ENCODE assay signal across 34 cellular contexts in the genomic region with DNA sequence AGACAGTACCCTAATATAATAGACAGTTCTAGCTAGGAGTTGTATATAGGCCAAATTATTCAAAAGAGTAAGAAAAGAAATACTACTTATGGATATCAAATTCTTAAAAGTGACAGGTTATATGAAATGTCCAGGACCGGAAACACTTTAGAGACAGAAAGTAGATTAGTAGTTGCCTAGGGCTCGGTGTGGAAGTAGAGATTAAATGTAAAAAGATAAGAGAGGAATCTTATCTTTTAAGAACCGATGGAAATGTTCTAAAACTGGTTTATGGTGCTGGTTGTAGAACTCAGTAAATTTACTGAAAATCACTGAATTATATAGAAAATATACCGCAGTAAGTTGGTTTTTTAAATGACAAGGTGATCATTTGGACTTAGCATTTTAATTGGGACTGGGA.
"Had no signal": no experiment of that assay in that cellular context is flagged by ENCODE, and none has a peak within 500 bp of the region (broad histone marks: within the 10 kb centered on the region; RNA-seq: fewer than 3 reads in every experiment).

No MANE protein-coding gene starts in this region.

- H3K4me3 Mint-ChIP-seq: activated CD4-positive, alpha-beta T cell treated with anti-CD3 and anti-CD28 coated beads, Interleukin-2, amount 10 ng/mL, durations not matched to agents 7 days and 5 days; activated CD8-positive, alpha-beta T cell treated with anti-CD3 and anti-CD28 coated beads, Interleukin-2, amount 10 ng/mL, durations not matched to agents 7 days and 5 days; activated naive CD8-positive, alpha-beta T cell treated with anti-CD3 and anti-CD28 coated beads for 36 hours; activated T-cell treated with anti-CD3 and anti-CD28 coated beads, Interleukin-2, amount 50 U/mL, for 72 hours; activated T-helper 17 cell treated with anti-CD3 and anti-CD28 coated beads, Interleukin-2, amount 50 U/mL, for 72 hours; T-helper 1 cell treated with Interleukin-12 subunit alpha and Interleukin-12 subunit beta and Interleukin-4 antibody, amounts not matched to agents 30 μg/mL and 1 μg/mL, for 36 hours; T-helper 2 cell treated with Interferon-gamma antibody and Interleukin-4, amounts not matched to agents 5 μg/mL and 100 μg/mL, for 36 hours had no signal

- ATAC-seq: activated CD8-positive, alpha-beta T cell treated with anti-CD3 and anti-CD28 coated beads, Interleukin-2, amount 10 ng/mL, durations not matched to agents 7 days and 5 days; activated T-cell treated with anti-CD3 and anti-CD28 coated beads, Interleukin-2, amount 50 U/mL, for 72 hours; activated T-helper 17 cell treated with anti-CD3 and anti-CD28 coated beads, Interleukin-2, amount 50 U/mL, for 72 hours; PC-3 had no signal

- DNase-seq: activated CD4-positive, alpha-beta T cell treated with anti-CD3 and anti-CD28 coated beads for 1 hour; activated CD4-positive, alpha-beta T cell treated with anti-CD3 and anti-CD28 coated beads, Interleukin-2, amount 10 ng/mL, durations not matched to agents 7 days and 5 days; activated CD4-positive, alpha-beta T cell treated with anti-CD3 and anti-CD28 coated beads, Interleukin-2, amount 50 U/mL, for 48 hours; activated CD4-positive, CD25-positive, alpha-beta regulatory T cell; activated CD8-positive, alpha-beta memory T cell treated with anti-CD3 and anti-CD28 coated beads, Interleukin-2, amount 50 U/mL, for 4 hours; activated CD8-positive, alpha-beta T cell treated with anti-CD3 and anti-CD28 coated beads, Interleukin-2, amount 10 ng/mL, durations not matched to agents 7 days and 5 days; activated effector memory CD4-positive, alpha-beta T cell treated with anti-CD3 and anti-CD28 coated beads, Interleukin-2, amount 50 U/mL, for 16 hours; activated naive CD4-positive, alpha-beta T cell; activated naive CD4-positive, alpha-beta T cell treated with anti-CD3 and anti-CD28 coated beads, Interleukin-2, amount 50 U/mL, for 16 hours; activated naive CD8-positive, alpha-beta T cell treated with anti-CD3 and anti-CD28 coated beads for 36 hours; activated T-cell treated with anti-CD3 and anti-CD28 coated beads, Interleukin-2, amount 50 U/mL, for 1 hour; activated T-cell treated with anti-CD3 and anti-CD28 coated beads, Interleukin-2, amount 50 U/mL, for 72 hours; amygdala; Karpas-422; KBM-7; NCI-H1048; NCI-H1105 treated with DMSO at 0.1 percent for 48 hours; NCI-H1436; NCI-H1694; NCI-H1930; NCI-H2081 treated with DMSO at 0.1 percent for 48 hours; NCI-H345; NCI-H524 treated with DMSO at 0.1 percent for 48 hours; PC-3; Peyer's patch; RPMI8226; SHP77 treated with DMSO at 0.1 percent for 48 hours; SK-N-SH; WERI-Rb-1 had no signal

- FAIRE-seq: colon, TTC549 had no signal

- H3K9me3 Mint-ChIP-seq: activated naive CD8-positive, alpha-beta T cell treated with anti-CD3 and anti-CD28 coated beads for 36 hours; activated T-cell treated with anti-CD3 and anti-CD28 coated beads, Interleukin-2, amount 50 U/mL, for 72 hours; activated T-helper 17 cell treated with anti-CD3 and anti-CD28 coated beads, Interleukin-2, amount 50 U/mL, for 72 hours; T-helper 1 cell treated with Interleukin-12 subunit alpha and Interleukin-12 subunit beta and Interleukin-4 antibody, amounts not matched to agents 30 μg/mL and 1 μg/mL, for 36 hours; T-helper 2 cell treated with Interferon-gamma antibody and Interleukin-4, amounts not matched to agents 5 μg/mL and 100 μg/mL, for 36 hours had no signal

- H3K27ac Mint-ChIP-seq: activated CD4-positive, alpha-beta T cell treated with anti-CD3 and anti-CD28 coated beads, Interleukin-2, amount 10 ng/mL, durations not matched to agents 7 days and 5 days; activated CD8-positive, alpha-beta T cell treated with anti-CD3 and anti-CD28 coated beads, Interleukin-2, amount 10 ng/mL, durations not matched to agents 7 days and 5 days; activated naive CD8-positive, alpha-beta T cell treated with anti-CD3 and anti-CD28 coated beads for 36 hours; activated T-cell treated with anti-CD3 and anti-CD28 coated beads, Interleukin-2, amount 50 U/mL, for 72 hours; activated T-helper 17 cell treated with anti-CD3 and anti-CD28 coated beads, Interleukin-2, amount 50 U/mL, for 72 hours; T-helper 1 cell treated with Interleukin-12 subunit alpha and Interleukin-12 subunit beta and Interleukin-4 antibody, amounts not matched to agents 30 μg/mL and 1 μg/mL, for 36 hours; T-helper 2 cell treated with Interferon-gamma antibody and Interleukin-4, amounts not matched to agents 5 μg/mL and 100 μg/mL, for 36 hours had no signal

- H3K27me3 Mint-ChIP-seq: activated CD4-positive, alpha-beta T cell treated with anti-CD3 and anti-CD28 coated beads, Interleukin-2, amount 10 ng/mL, durations not matched to agents 7 days and 5 days; activated naive CD8-positive, alpha-beta T cell treated with anti-CD3 and anti-CD28 coated beads for 36 hours; activated T-helper 17 cell treated with anti-CD3 and anti-CD28 coated beads, Interleukin-2, amount 50 U/mL, for 72 hours had no signal
